ENCODE assay signal across 12 cellular contexts in genomic region chr3:47228088-47228487, GRCh38. TPM values are rescaled to one million over a fixed set of nuclear protein-coding genes. Genes with fewer than 3 reads are reported as not detected.
DNase-seq lines count a peak whose midpoint lies in the region; ATAC-seq and TF ChIP-seq lines count a peak whose summit lies in the region.
"Had no signal": no experiment of that assay in that cellular context is flagged by ENCODE, and none has a peak within 500 bp of the region (broad histone marks: within the 10 kb centered on the region; RNA-seq: fewer than 3 reads in every experiment).

No MANE protein-coding gene starts in this region.

- CTCF ChIA-PET in naive thymus-derived CD4-positive, alpha-beta T cell (lab: Charles Lee), result no interaction called here

- peaks cover 0 to 11% (median 0%) of the 10 kb centered on the region in 7 donors for H3K4me1 Mint-ChIP-seq in naive thymus-derived CD4-positive, alpha-beta T cell
- H3K4me1 Mint-ChIP-seq in GM23338, result peaks cover 2% of the 10 kb centered on the region; the same call in 2 of the 3 replicates

- TF ChIP-seq CTCF in fibroblast of lung (conservative IDR thresholded peaks at IDR 0.05 in 1 of 2, IDR thresholded peaks at IDR 0.05 in 1 of 2; ENCODE audit: low read depth in 1 of 2, low read length in 2 of 2), result no peak
- no peak for TF ChIP-seq CTCF in GM23338 (conservative IDR thresholded peaks at IDR 0.05; ENCODE audit: low read depth in 2 of 2)

- peaks cover 0 to 4% (median 0%) of the 10 kb centered on the region in 5 donors for H3K36me3 Mint-ChIP-seq in naive thymus-derived CD4-positive, alpha-beta T cell
- H3K36me3 Mint-ChIP-seq in GM23338 (ENCODE audit: low read depth), result no peaks in the 10 kb centered on the region

- no peaks in the 10 kb centered on the region for H3K27me3 Mint-ChIP-seq in naive thymus-derived CD4-positive, alpha-beta T cell
- peaks cover 4% of the 10 kb centered on the region for H3K27me3 Mint-ChIP-seq in GM23338 (ENCODE audit: insufficient read depth, low read depth, poor library complexity)

- no peaks in the 10 kb centered on the region for H3K9me3 ChIP-seq in fibroblast of lung (ENCODE audit: control insufficient read depth, insufficient read depth, low read depth, low read length)
- H3K9me3 ChIP-seq in naive thymus-derived CD4-positive, alpha-beta T cell (ENCODE audit: control insufficient read depth in 2 of 3, low read length in 3 of 3), result no peaks in the 10 kb centered on the region
- H3K9me3 ChIP-seq: ovary had no signal

- intact Hi-C loops in naive thymus-derived CD4-positive, alpha-beta T cell (cut with micrococcal nuclease), result no loop called here

- peaks cover 0 to 2% (median 0%) of the 10 kb centered on the region in 11 donors for H3K9me3 Mint-ChIP-seq in naive thymus-derived CD4-positive, alpha-beta T cell
- H3K9me3 Mint-ChIP-seq in GM23338, result no peaks in the 10 kb centered on the region

- DNase-seq in fibroblast of lung (ENCODE audit: low read depth in 2 of 2) (no peak), NCI-H446 (lab: John Stamatoyannopoulos, UW) (no peak), NCI-H1417 (lab: John Stamatoyannopoulos, UW) (no peak), GM23338 (ENCODE audit: low spot score) (no peak)
- DNase-seq in naive thymus-derived CD4-positive, alpha-beta T cell, result no peak
- DNase-seq: AML-193, NCI-H2029, ovary had no signal

- H3K27me3 ChIP-seq in fibroblast of lung (ENCODE audit: control insufficient read depth, insufficient read depth, low read length) (no peaks in the 10 kb centered on the region), GM23338 (ENCODE audit: insufficient read depth) (no peaks in the 10 kb centered on the region)
- H3K27me3 ChIP-seq in naive thymus-derived CD4-positive, alpha-beta T cell (ENCODE audit: control insufficient read depth in 2 of 2, insufficient read depth in 2 of 2, low read length in 2 of 2), result no peaks in the 10 kb centered on the region
- H3K27me3 ChIP-seq: ovary had no signal

- H3K79me2 ChIP-seq in fibroblast of lung (ENCODE audit: control insufficient read depth, insufficient read depth, low read length), result no peaks in the 10 kb centered on the region
- H3K79me2 ChIP-seq in GM23338 (replicated peaks; ENCODE audit: insufficient read depth), result no peaks in the 10 kb centered on the region

- H4K20me1 ChIP-seq in fibroblast of lung (ENCODE audit: control insufficient read depth, extremely low read depth, insufficient read depth, low read length), result no peaks in the 10 kb centered on the region
- H4K20me1 ChIP-seq in GM23338 (replicated peaks; ENCODE audit: insufficient read depth), result no peaks in the 10 kb centered on the region

- H3K4me3 Mint-ChIP-seq in naive thymus-derived CD4-positive, alpha-beta T cell, result peak overlapping the region in 1 of 10 donors; percentile 20
- no peak overlapping the region for H3K4me3 Mint-ChIP-seq in GM23338

- H3K9me2 ChIP-seq in GM23338 (ENCODE audit: insufficient read depth), result no peaks in the 10 kb centered on the region

- H3K27ac ChIP-seq in fibroblast of lung (ENCODE audit: insufficient read depth, low read length) (no peak overlapping the region), GM23338 (ENCODE audit: low read depth) (no peak overlapping the region)
- no peak overlapping the region for H3K27ac ChIP-seq in naive thymus-derived CD4-positive, alpha-beta T cell (ENCODE audit: low read depth, low read length)
- H3K27ac ChIP-seq: epithelial cell of prostate, ovary had no signal

- H3K27ac Mint-ChIP-seq in naive thymus-derived CD4-positive, alpha-beta T cell, result no peak overlapping the region
- no peak overlapping the region for H3K27ac Mint-ChIP-seq in GM23338

- peak; percentile 40 for ATAC-seq in GM21423 (IDR thresholded peaks at IDR 0.05; ENCODE audit: unreplicated experiment)
- peak; percentile 62 for ATAC-seq in HG03354 (IDR thresholded peaks at IDR 0.05; ENCODE audit: poor library complexity, severe bottlenecking, unreplicated experiment)
- ATAC-seq in naive thymus-derived CD4-positive, alpha-beta T cell, result no peak
- no peak for ATAC-seq in GM23338

- no peak overlapping the region for H3K9ac ChIP-seq in fibroblast of lung (ENCODE audit: insufficient read depth, low read length)

- POLR2A ChIA-PET in naive thymus-derived CD4-positive, alpha-beta T cell (lab: Charles Lee), result no interaction called here

- H2AFZ ChIP-seq in fibroblast of lung (ENCODE audit: low read length) (peak overlapping the region; percentile 1), GM23338 (no peak overlapping the region)

- H3K4me2 ChIP-seq in fibroblast of lung (ENCODE audit: extremely low read depth, insufficient read depth, low read length) (no peak overlapping the region), GM23338 (no peak overlapping the region)

- H3F3A ChIP-seq in GM23338 (replicated peaks; ENCODE audit: low read depth), result no peaks in the 10 kb centered on the region

- no peaks in the 10 kb centered on the region for H3K4me1 ChIP-seq in fibroblast of lung (ENCODE audit: control insufficient read depth, extremely low read depth, insufficient read depth, low read length)
- no peaks in the 10 kb centered on the region for H3K4me1 ChIP-seq in naive thymus-derived CD4-positive, alpha-beta T cell (ENCODE audit: control insufficient read depth in 2 of 2, insufficient read depth in 2 of 2, low read length in 2 of 2)
- peaks cover 5% of the 10 kb centered on the region for H3K4me1 ChIP-seq in GM23338 (ENCODE audit: insufficient read depth)

- H3K4me3 ChIP-seq in GM08714 (ENCODE audit: low read length) (peak overlapping the region; percentile 16; the same call in 1 of the 2 replicates), fibroblast of lung (replicated peaks in 1 of 4; ENCODE audit: control extremely low read depth in 1 of 4, insufficient read depth in 1 of 4, low read depth in 3 of 4, low read length in 4 of 4) (no peak overlapping the region), GM23338 (no peak overlapping the region)
- no peak overlapping the region for H3K4me3 ChIP-seq in naive thymus-derived CD4-positive, alpha-beta T cell (ENCODE audit: low read length)
- H3K4me3 ChIP-seq: ovary had no signal

- no peaks in the 10 kb centered on the region for H3K36me3 ChIP-seq in fibroblast of lung (ENCODE audit: control insufficient read depth, insufficient read depth, low read length)
- H3K36me3 ChIP-seq in naive thymus-derived CD4-positive, alpha-beta T cell (ENCODE audit: control insufficient read depth in 2 of 3, insufficient read depth in 3 of 3, low read length in 3 of 3), result no peaks in the 10 kb centered on the region
- no peaks in the 10 kb centered on the region for H3K36me3 ChIP-seq in GM23338 (ENCODE audit: insufficient read depth)
- H3K36me3 ChIP-seq: ovary had no signal

TF ChIP-seq in GM23338, 12 proteins besides CTCF, POLR2A, EP300 and RAD21 (continues in another document):
- TF ChIP-seq NANOG (IDR thresholded peaks at IDR 0.05; ENCODE audit: borderline replicate concordance) (no peak), POLR2AphosphoS5 (IDR thresholded peaks at IDR 0.05; ENCODE audit: low read depth) (no peak), REST (IDR thresholded peaks at IDR 0.05; ENCODE audit: unreplicated experiment) (no peak), JUNB (IDR thresholded peaks at IDR 0.05; ENCODE audit: unreplicated experiment) (no peak), CREB1 (CRISPR knock-in tag; IDR thresholded peaks at IDR 0.05; ENCODE audit: low read depth) (no peak)

RNA-seq across cellular contexts. Expression of gene KIF9, which starts 54.5 kb away (rescaled TPM):
- total RNA-seq in fibroblast of lung, result 1.8 and 2.8 TPM in 2 replicates
- polyA plus RNA-seq in fibroblast of lung (3.4 and 4.3 TPM in 2 replicates), GM23338 (2016; fragmentation: Nextera tagmentation; extraction: Ambion mirVana) (10.3 and 12.6 TPM in 2 replicates)
- polyA plus RNA-seq in fibroblast of lung (2012), result 6.5 and 6.8 TPM in 2 replicates
- polyA minus RNA-seq in fibroblast of lung (ENCODE audit: low replicate concordance), result 0.75 TPM in 1 of 2 replicates, not detected in the other
- total RNA-seq in naive thymus-derived CD4-positive, alpha-beta T cell, result 10 to 100 TPM in 2 of 5 experiments, 1 to 10 TPM in 3; 2.7 to 15.0 (median 4.1) TPM
- 1 to 10 TPM; 2.3 to 5.3 TPM for polyA plus RNA-seq in naive thymus-derived CD4-positive, alpha-beta T cell
- 4.1 and 14.0 TPM in 2 replicates for total RNA-seq in GM23338 (2014; rRNA removed; shearing (Covaris generic))

RNA-seq across cellular contexts. Expression of gene KLHL18, which starts 54.7 kb away (rescaled TPM):
- 15.2 and 20.1 TPM in 2 replicates for total RNA-seq in fibroblast of lung
- polyA plus RNA-seq in fibroblast of lung (27.8 and 29.1 TPM in 2 replicates), GM23338 (2016; fragmentation: Nextera tagmentation; extraction: Ambion mirVana) (11.3 and 13.9 TPM in 2 replicates)
- 30.7 and 31.1 TPM in 2 replicates for polyA plus RNA-seq in fibroblast of lung (2012)
- 43.9 and 49.1 TPM in 2 replicates for polyA minus RNA-seq in fibroblast of lung (ENCODE audit: low replicate concordance)
- 10 to 100 TPM; 21.7 to 47.5 (median 24.5) TPM for total RNA-seq in naive thymus-derived CD4-positive, alpha-beta T cell
- polyA plus RNA-seq in naive thymus-derived CD4-positive, alpha-beta T cell, result 10 to 100 TPM in 1 of 2 donors, 1 to 10 TPM in 1; 8.8 to 16.1 TPM
- 16.8 and 18.1 TPM in 2 replicates for total RNA-seq in GM23338 (2014; rRNA removed; shearing (Covaris generic))

Comparison
In these comparisons a context has a peak if more than half of its experiments do, and no peak if none do; other contexts are left out.
1. ATAC-seq: peak in GM21423 (single experiment) and HG03354 (single experiment); none in naive thymus-derived CD4-positive, alpha-beta T cell (single experiment) and GM23338 (single experiment).